8 cellular contexts compared by ENCODE assay signal in the genomic region with DNA sequence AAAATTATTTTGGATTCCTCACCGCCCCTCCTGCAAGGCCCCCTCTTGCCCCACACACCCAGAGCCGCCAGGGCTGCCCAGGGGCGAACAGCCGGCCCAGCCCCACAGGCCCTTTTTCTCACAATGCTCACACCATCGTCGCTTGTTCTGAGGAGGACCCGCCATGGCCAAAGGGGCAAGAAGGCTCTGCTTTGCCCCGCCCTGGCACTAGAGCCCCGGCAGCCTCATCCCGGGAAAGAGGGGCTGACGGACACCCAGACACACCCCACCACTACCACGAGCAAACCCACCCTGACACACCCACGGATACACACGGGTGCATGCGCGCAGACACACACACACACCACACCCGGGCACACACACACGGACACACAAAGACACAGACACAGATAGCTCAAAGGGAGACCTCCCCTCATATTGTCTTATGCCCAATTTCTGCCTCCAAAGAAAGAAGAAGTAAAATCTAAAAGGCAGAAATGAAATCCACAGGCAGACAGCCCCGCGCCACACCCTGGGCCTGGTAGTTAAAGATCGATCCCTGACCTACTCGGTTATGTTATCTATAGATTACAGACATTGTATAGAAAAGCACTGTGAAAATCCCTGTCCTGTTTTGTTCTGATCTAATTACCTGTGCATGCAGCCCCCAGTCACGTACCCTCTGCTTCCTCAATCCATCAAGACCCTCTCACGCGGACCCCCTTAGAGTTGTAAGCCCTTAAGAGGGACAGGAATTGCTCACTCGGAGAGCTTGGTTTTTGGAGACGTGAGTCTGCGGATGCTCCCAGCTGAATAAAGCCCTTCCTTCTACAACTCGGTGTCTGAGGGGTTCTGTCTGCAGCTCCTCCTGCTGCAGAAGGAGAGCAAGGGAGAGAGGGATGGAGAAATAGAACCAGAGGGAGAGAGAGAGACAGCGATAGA.
DNase-seq lines count a peak whose midpoint lies in the region; ATAC-seq and TF ChIP-seq lines count a peak whose summit lies in the region.
"Not testable (repeated sequence)": the region's sequence is repeated elsewhere in the genome, so short reads cannot be mapped to it uniquely, and the experiment has no call there.

No MANE protein-coding gene starts in this region.

- H3K9me3 ChIP-seq in T-helper 17 cell (ENCODE audit: control insufficient read depth, low read length, poor library complexity, severe bottlenecking); adipocyte (ENCODE audit: control insufficient read depth, low read length); fibroblast of lung (ENCODE audit: control insufficient read depth, insufficient read depth, low read depth, low read length); transverse colon: not testable (repeated sequence)

- H3K4me2 ChIP-seq in fibroblast of lung (ENCODE audit: extremely low read depth, insufficient read depth, low read length), result peak overlapping the region; percentile 40

- H3K4me1 Mint-ChIP-seq in T-helper 17 cell, result peaks cover 22% of the 10 kb centered on the region

- not testable (repeated sequence) for TF ChIP-seq POLR2A in transverse colon (IDR thresholded peaks at IDR 0.05)

- not testable (repeated sequence) for TF ChIP-seq EP300 in transverse colon (IDR thresholded peaks at IDR 0.05; ENCODE audit: low read depth)

- H3K27ac ChIP-seq in fibroblast of lung (ENCODE audit: insufficient read depth, low read length), result not testable (repeated sequence)
- H3K27ac ChIP-seq in transverse colon, result peak overlapping the region; percentile 66 to 76 (median 70)

- not testable (repeated sequence) for H3K27ac Mint-ChIP-seq in T-helper 17 cell

- TF ChIP-seq CTCF in fibroblast of lung (conservative IDR thresholded peaks at IDR 0.05 in 1 of 2, IDR thresholded peaks at IDR 0.05 in 1 of 2; ENCODE audit: low read depth in 1 of 2, low read length in 2 of 2); transverse colon (IDR thresholded peaks at IDR 0.05): not testable (repeated sequence)

- not testable (repeated sequence) for H3K9ac ChIP-seq in adipocyte (ENCODE audit: low read length); fibroblast of lung (ENCODE audit: insufficient read depth, low read length)

- peaks cover 50% of the 10 kb centered on the region for H3K27me3 Mint-ChIP-seq in T-helper 17 cell

- WGBS in transverse colon (ENCODE audit: low coverage in 1 of 2), 2 donors, result 34% methylated on average over 22 to 29 of the region's 30 CpGs

- H3K36me3 Mint-ChIP-seq in T-helper 17 cell (ENCODE audit: low read depth), result not testable (repeated sequence)

- DNase-seq in T-helper 17 cell; adipocyte (ENCODE audit: low read depth): not testable (repeated sequence)
- DNase-seq in fibroblast of lung (ENCODE audit: low read depth in 2 of 2) (peak; percentile 36 to 63), left kidney (ENCODE audit: low read depth, low spot score) (peak; percentile 52), posterior vena cava (ENCODE audit: low spot score) (peak; percentile 86), transverse colon (peak; percentile 41)

- not testable (repeated sequence) for H4K20me1 ChIP-seq in fibroblast of lung (ENCODE audit: control insufficient read depth, extremely low read depth, insufficient read depth, low read length)

- H2AFZ ChIP-seq in fibroblast of lung (ENCODE audit: low read length), result not testable (repeated sequence)

- H3K4me3 ChIP-seq in GM08714 (ENCODE audit: low read length) (peak overlapping the region; percentile 49; the same call in 1 of the 2 replicates), adipocyte (ENCODE audit: low read length) (peak overlapping the region; percentile 26), fibroblast of lung (replicated peaks in 1 of 4; ENCODE audit: control extremely low read depth in 1 of 4, insufficient read depth in 1 of 4, low read depth in 3 of 4, low read length in 4 of 4) (peak overlapping the region; percentile 7 to 72 (median 34)), transverse colon (peak overlapping the region in 3 of 4 donors; percentile 7 to 53 (median 13))

- H3K79me2 ChIP-seq in fibroblast of lung (ENCODE audit: control insufficient read depth, insufficient read depth, low read length), result not testable (repeated sequence)

- not testable (repeated sequence) for H3K36me3 ChIP-seq in adipocyte (ENCODE audit: control insufficient read depth, insufficient read depth, low read length, severe bottlenecking); fibroblast of lung (ENCODE audit: control insufficient read depth, insufficient read depth, low read length); transverse colon

- not testable (repeated sequence) for H3K4me1 ChIP-seq in adipocyte (ENCODE audit: control insufficient read depth, insufficient read depth, low read length); fibroblast of lung (ENCODE audit: control insufficient read depth, extremely low read depth, insufficient read depth, low read length)
- H3K4me1 ChIP-seq in transverse colon, result peaks cover 0 to 35% (median 20%) of the 10 kb centered on the region in 4 donors

- in situ Hi-C loops in transverse colon (cut with MboI; ENCODE audit: low pct_ligation_motif_present in 1 of 4, low pct_unique_long_range_greater_than_20kb in 1 of 4, low sequenced_read_pairs in 3 of 4), result not testable (repeated sequence)

- intact Hi-C loops in posterior vena cava (cut with DNase I); transverse colon (cut with DNase I; ENCODE audit: low total_unique reads): not testable (repeated sequence)

- peak overlapping the region; percentile 73 for H3K4me3 Mint-ChIP-seq in T-helper 17 cell

- H3K27me3 ChIP-seq in adipocyte (replicated peaks; ENCODE audit: control insufficient read depth, insufficient read depth, low read length), result not testable (repeated sequence)
- H3K27me3 ChIP-seq in fibroblast of lung (ENCODE audit: control insufficient read depth, insufficient read depth, low read length) (peaks cover 15% of the 10 kb centered on the region), transverse colon (peaks cover 69% of the 10 kb centered on the region)

- peak; percentile 7 for ATAC-seq in HG02759 (IDR thresholded peaks at IDR 0.05; ENCODE audit: unreplicated experiment)
- not testable (repeated sequence) for ATAC-seq in T-helper 17 cell
